In genomic region chr12:113104953-113105510, GRCh38 we compare ENCODE assay signal across 29 cellular contexts. TPM values are rescaled to one million over a fixed set of nuclear protein-coding genes. Genes with fewer than 3 reads are reported as not detected.
A peak's percentile ranks its signal among the peaks of the same experiment; 100 is the strongest.
DNase-seq lines count a peak whose midpoint lies in the region; ATAC-seq and TF ChIP-seq lines count a peak whose summit lies in the region.
"Had no signal": no experiment of that assay in that cellular context is flagged by ENCODE, and none has a peak within 500 bp of the region (broad histone marks: within the 10 kb centered on the region; RNA-seq: fewer than 3 reads in every experiment).

No MANE protein-coding gene starts in this region.

- H3K4me2 ChIP-seq in OCI-LY7 (ENCODE audit: low read length) = no peak overlapping the region
- H3K4me2 ChIP-seq: BLaER1 treated with 17β-estradiol and CSF1 and Interleukin-3, amounts not matched to agents 10 nM and 100 nM had no signal

- no peaks in the 10 kb centered on the region for H3K36me3 Mint-ChIP-seq in activated CD4-positive, alpha-beta memory T cell treated with anti-CD3 and anti-CD28 coated beads, Interleukin-2, amount 10 ng/mL, durations not matched to agents 7 days and 5 days (ENCODE audit: low read depth)

- CTCF ChIA-PET in OCI-LY7 (lab: Charles Lee; ENCODE audit: unreplicated experiment) = no interaction called here
- CTCF ChIA-PET in activated CD4-positive, alpha-beta memory T cell treated with anti-CD3 and anti-CD28 coated beads, Interleukin-2, amount 10 ng/mL, durations not matched to agents 7 days and 5 days (lab: Charles Lee) = no interaction called here

- H3K4me1 Mint-ChIP-seq in stimulated activated naive CD8-positive, alpha-beta T cell treated with anti-CD3 and anti-CD28 coated beads, Interleukin-15, amount 100 ng/mL, for 72 hours = peaks cover 18% of the 10 kb centered on the region
- H3K4me1 Mint-ChIP-seq in activated CD4-positive, alpha-beta memory T cell treated with anti-CD3 and anti-CD28 coated beads, Interleukin-2, amount 10 ng/mL, durations not matched to agents 7 days and 5 days = peaks cover 10% of the 10 kb centered on the region
- H3K4me1 Mint-ChIP-seq: nephron progenitor cell had no signal

- H2AFZ ChIP-seq in OCI-LY7 (ENCODE audit: low read length) = no peak overlapping the region

- ATAC-seq in stimulated activated naive CD8-positive, alpha-beta T cell treated with anti-CD3 and anti-CD28 coated beads, Interleukin-15, amount 100 ng/mL, for 72 hours = no peak
- ATAC-seq in stimulated activated naive CD8-positive, alpha-beta T cell treated with anti-CD3 and anti-CD28 coated beads, Interleukin-15, Interleukin-2, amounts not matched to agents 100 U/mL and 50 U/mL, for 24 hours = no peak
- ATAC-seq: activated CD8-positive, alpha-beta T cell treated with anti-CD3 and anti-CD28 coated beads, Interleukin-2, amount 10 ng/mL, durations not matched to agents 7 days and 5 days; Panc1 had no signal

- no peak overlapping the region for H3K27ac Mint-ChIP-seq in stimulated activated naive CD8-positive, alpha-beta T cell treated with anti-CD3 and anti-CD28 coated beads, Interleukin-15, amount 100 ng/mL, for 72 hours
- H3K27ac Mint-ChIP-seq in activated CD4-positive, alpha-beta memory T cell treated with anti-CD3 and anti-CD28 coated beads, Interleukin-2, amount 10 ng/mL, durations not matched to agents 7 days and 5 days = no peak overlapping the region
- H3K27ac Mint-ChIP-seq: nephron progenitor cell had no signal

- H3K27ac ChIP-seq in OCI-LY7 (ENCODE audit: low read depth, low read length, poor library complexity, severe bottlenecking) = no peak overlapping the region
- H3K27ac ChIP-seq: BLaER1 treated with 17β-estradiol and CSF1 and Interleukin-3, amounts not matched to agents 10 nM and 100 nM; pancreas; skin epidermis; transverse colon had no signal

- no peak for DNase-seq in stimulated activated naive CD8-positive, alpha-beta T cell treated with anti-CD3 and anti-CD28 coated beads, Interleukin-15, amount 100 ng/mL, for 72 hours
- no peak for DNase-seq in stimulated activated naive CD8-positive, alpha-beta T cell treated with anti-CD3 and anti-CD28 coated beads, Interleukin-15, Interleukin-2, amounts not matched to agents 100 U/mL and 50 U/mL, for 24 hours
- DNase-seq in OCI-LY7 (ENCODE audit: low spot score) = no peak
- peak; percentile 8 for DNase-seq in epidermal melanocyte (ENCODE audit: insufficient read length, low spot score)
- DNase-seq in NCI-H510A treated with DMSO at 0.1 percent for 48 hours (lab: John Stamatoyannopoulos, UW) = no peak
- no peak for DNase-seq in DMS 273 treated with DMSO at 0.1 percent for 48 hours (lab: John Stamatoyannopoulos, UW)
- no peak for DNase-seq in activated CD4-positive, alpha-beta memory T cell treated with anti-CD3 and anti-CD28 coated beads, Interleukin-2, amount 10 ng/mL, durations not matched to agents 7 days and 5 days
- DNase-seq: activated CD4-positive, CD25-positive, alpha-beta regulatory T cell treated with anti-CD3 and anti-CD28 coated beads, Interleukin-2, amount 50 U/mL, for 72 hours; activated CD8-positive, alpha-beta T cell treated with anti-CD3 and anti-CD28 coated beads, Interleukin-2, amount 10 ng/mL, durations not matched to agents 7 days and 5 days; anterior cingulate cortex; effector CD8-positive, alpha-beta T cell; NCI-H1092; NCI-H187; NCI-H2171; NCI-H524 treated with DMSO at 0.1 percent for 48 hours; nephron progenitor cell; NK-92 treated with Interleukin-12 subunit alpha and Interleukin-12 subunit beta, amount 100 ng/mL, for 24 hours; pancreas; retina; SHP77 treated with DMSO at 0.1 percent for 48 hours; transverse colon had no signal

- H3K4me1 ChIP-seq in OCI-LY7 (ENCODE audit: insufficient read depth, low read length, poor library complexity, severe bottlenecking) = peaks cover 62% of the 10 kb centered on the region
- H3K4me1 ChIP-seq: pancreas had no signal

- POLR2A ChIA-PET in OCI-LY7 (lab: Charles Lee) = interaction anchor here (0.6 to 1.9 kb wide), 3 partner anchors 16 to 46 kb away, joined by 3 to 5 read pairs (median 4); no protein-coding TSS in a partner anchor
- POLR2A ChIA-PET in activated CD4-positive, alpha-beta memory T cell treated with anti-CD3 and anti-CD28 coated beads, Interleukin-2, amount 10 ng/mL, durations not matched to agents 7 days and 5 days (lab: Charles Lee) = no interaction called here

- H3K9me3 Mint-ChIP-seq in stimulated activated naive CD8-positive, alpha-beta T cell treated with anti-CD3 and anti-CD28 coated beads, Interleukin-15, amount 100 ng/mL, for 72 hours = no peaks in the 10 kb centered on the region
- H3K9me3 Mint-ChIP-seq in activated CD4-positive, alpha-beta memory T cell treated with anti-CD3 and anti-CD28 coated beads, Interleukin-2, amount 10 ng/mL, durations not matched to agents 7 days and 5 days = no peaks in the 10 kb centered on the region
- H3K9me3 Mint-ChIP-seq: nephron progenitor cell had no signal

- H3K4me3 ChIP-seq in OCI-LY7 (ENCODE audit: low read depth, low read length, poor library complexity, severe bottlenecking) = no peak overlapping the region
- H3K4me3 ChIP-seq: BLaER1 treated with 17β-estradiol and CSF1 and Interleukin-3, amounts not matched to agents 10 nM and 100 nM; pancreas; skin epidermis; transverse colon had no signal

- intact Hi-C loops in OCI-LY7 (cut with micrococcal nuclease; ENCODE audit: unreplicated experiment) = no loop called here

- H3K4me3 Mint-ChIP-seq in stimulated activated naive CD8-positive, alpha-beta T cell treated with anti-CD3 and anti-CD28 coated beads, Interleukin-15, amount 100 ng/mL, for 72 hours = peak overlapping the region; percentile 30 to 36
- no peak overlapping the region for H3K4me3 Mint-ChIP-seq in activated CD4-positive, alpha-beta memory T cell treated with anti-CD3 and anti-CD28 coated beads, Interleukin-2, amount 10 ng/mL, durations not matched to agents 7 days and 5 days

- H3K27me3 Mint-ChIP-seq in stimulated activated naive CD8-positive, alpha-beta T cell treated with anti-CD3 and anti-CD28 coated beads, Interleukin-15, amount 100 ng/mL, for 72 hours = no peaks in the 10 kb centered on the region
- H3K27me3 Mint-ChIP-seq in activated CD4-positive, alpha-beta memory T cell treated with anti-CD3 and anti-CD28 coated beads, Interleukin-2, amount 10 ng/mL, durations not matched to agents 7 days and 5 days = peaks cover 7% of the 10 kb centered on the region

- H3K9me3 ChIP-seq in OCI-LY7 (ENCODE audit: low read length) = no peaks in the 10 kb centered on the region
- H3K9me3 ChIP-seq: BLaER1 treated with 17β-estradiol and CSF1 and Interleukin-3, amounts not matched to agents 10 nM and 100 nM; pancreas; transverse colon had no signal

- H3K79me2 ChIP-seq in OCI-LY7 (ENCODE audit: insufficient read depth, low read depth, low read length) = no peaks in the 10 kb centered on the region

- BruUV-seq in OCI-LY7 (replicated peaks; lab: Mats Ljungman, UMichigan) = TSS peak; percentile 32

- peaks cover 85% of the 10 kb centered on the region for H3K36me3 ChIP-seq in OCI-LY7 (ENCODE audit: insufficient read depth, low read length)
- H3K36me3 ChIP-seq: pancreas, transverse colon had no signal

- H3K9me2 ChIP-seq in OCI-LY7 (ENCODE audit: insufficient read depth, low read length) = no peaks in the 10 kb centered on the region

- TF ChIP-seq CTCF in OCI-LY7 (conservative IDR thresholded peaks at IDR 0.05; ENCODE audit: low read length) = no peak

- H4K20me1 ChIP-seq in OCI-LY7 (ENCODE audit: insufficient read depth, low read length) = no peaks in the 10 kb centered on the region

RNA-seq across cellular contexts. Expression of gene RASAL1, which starts 30.5 kb away (rescaled TPM):
- 69.1 and 89.1 TPM in 2 replicates for total RNA-seq in OCI-LY7 (2014; rRNA removed; shearing (Covaris generic))
- 67.5 and 74.4 TPM in 2 replicates for total RNA-seq in OCI-LY7 (2022)
- total RNA-seq in activated CD4-positive, alpha-beta memory T cell treated with anti-CD3 and anti-CD28 coated beads, Interleukin-2, amount 10 ng/mL, durations not matched to agents 7 days and 5 days = under 1 TPM; 0.10 to 0.35 TPM
- total RNA-seq: fibroblast of villous mesenchyme had no signal

RNA-seq across cellular contexts. Expression of gene CFAP73, which starts 44.5 kb away (rescaled TPM):
- 14.0 and 26.9 TPM in 2 replicates for total RNA-seq in OCI-LY7 (2014; rRNA removed; shearing (Covaris generic))
- total RNA-seq in OCI-LY7 (2022) = 37.4 and 39.2 TPM in 2 replicates
- total RNA-seq in activated CD4-positive, alpha-beta memory T cell treated with anti-CD3 and anti-CD28 coated beads, Interleukin-2, amount 10 ng/mL, durations not matched to agents 7 days and 5 days = under 1 TPM; 0.23 to 0.28 TPM
- total RNA-seq: bronchial epithelial cell, fibroblast of villous mesenchyme, H7, mononuclear cell, transverse colon had no signal

RNA-seq across cellular contexts. Expression of gene DTX1, which starts 48.5 kb away (rescaled TPM):
- 263 and 293 TPM in 2 replicates for total RNA-seq in OCI-LY7 (2014; rRNA removed; shearing (Covaris generic))
- total RNA-seq in OCI-LY7 (2022) = 510 and 535 TPM in 2 replicates
- total RNA-seq in activated CD4-positive, alpha-beta memory T cell treated with anti-CD3 and anti-CD28 coated beads, Interleukin-2, amount 10 ng/mL, durations not matched to agents 7 days and 5 days = under 1 TPM in 1 of 2 experiments, not detected in 1; 0.18 TPM
- total RNA-seq: activated CD8-positive, alpha-beta T cell treated with anti-CD3 and anti-CD28 coated beads, Interleukin-2, amount 10 ng/mL, durations not matched to agents 7 days and 5 days; bronchial epithelial cell; fibroblast of villous mesenchyme; HT-29 had no signal

Comparison
In these comparisons a context has a peak if more than half of its experiments do, and no peak if none do; other contexts are left out.
1. RNA of gene RASAL1, which starts 30.5 kb away (total RNA-seq): 67.5 to 89.1 TPM in OCI-LY7; 0.10 to 0.35 TPM in activated CD4-positive, alpha-beta memory T cell treated with anti-CD3 and anti-CD28 coated beads, Interleukin-2, amount 10 ng/mL, durations not matched to agents 7 days and 5 days; every median in the first group is over 10 times any median in the second.
2. RNA of gene CFAP73, which starts 44.5 kb away (total RNA-seq): 14.0 to 39.2 TPM in OCI-LY7; 0.23 to 0.28 TPM in activated CD4-positive, alpha-beta memory T cell treated with anti-CD3 and anti-CD28 coated beads, Interleukin-2, amount 10 ng/mL, durations not matched to agents 7 days and 5 days; every median in the first group is over 10 times any median in the second.
3. RNA of gene DTX1, which starts 48.5 kb away (total RNA-seq): 263 to 535 TPM in OCI-LY7; 0.18 TPM in activated CD4-positive, alpha-beta memory T cell treated with anti-CD3 and anti-CD28 coated beads, Interleukin-2, amount 10 ng/mL, durations not matched to agents 7 days and 5 days; every median in the first group is over 100 times any median in the second.